In the genomic region with DNA sequence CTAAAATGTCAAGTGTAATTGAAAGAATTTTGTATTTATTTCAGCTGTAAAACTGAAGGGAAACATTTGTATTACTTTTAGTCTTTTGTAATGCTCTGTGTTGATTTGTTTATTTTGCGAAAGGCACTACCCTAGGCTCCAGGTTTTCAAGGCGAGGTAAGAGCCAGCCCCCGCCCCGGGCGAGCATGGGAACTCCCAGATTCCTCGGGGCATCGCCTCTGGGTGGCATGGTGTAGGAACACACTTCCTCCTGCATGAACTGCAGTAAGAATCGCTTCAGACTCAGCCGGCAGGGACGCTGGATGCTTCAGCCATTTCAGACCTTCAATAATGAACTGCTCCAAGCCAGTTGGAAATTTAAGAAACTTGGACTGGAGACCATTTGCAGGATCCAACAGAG, we compare ENCODE assay signal across 17 cellular contexts.
DNase-seq lines count a peak whose midpoint lies in the region; ATAC-seq and TF ChIP-seq lines count a peak whose summit lies in the region.
"Had no signal": no experiment of that assay in that cellular context is flagged by ENCODE, and none has a peak within 500 bp of the region (broad histone marks: within the 10 kb centered on the region; RNA-seq: fewer than 3 reads in every experiment).

No MANE protein-coding gene starts in this region.

- H3K79me1 ChIP-seq in mesendoderm (ENCODE audit: low read length): no peaks in the 10 kb centered on the region

- H3K27me3 Mint-ChIP-seq in MCF 10A (ENCODE audit: insufficient read depth, unreplicated experiment): no peaks in the 10 kb centered on the region
- H3K27me3 Mint-ChIP-seq: CD8-positive, alpha-beta memory T cell had no signal

- no peaks in the 10 kb centered on the region for H3K27me3 ChIP-seq in mammary epithelial cell (ENCODE audit: insufficient read depth, low read length)
- H3K27me3 ChIP-seq in esophagus muscularis mucosa: peaks cover 0 to 9% (median 0%) of the 10 kb centered on the region in 4 donors
- no peaks in the 10 kb centered on the region for H3K27me3 ChIP-seq in mesendoderm (ENCODE audit: insufficient read depth, low read length, poor library complexity)
- H3K27me3 ChIP-seq in gastrocnemius medialis: peaks cover 0 to 5% (median 2%) of the 10 kb centered on the region in 3 donors
- H3K27me3 ChIP-seq: BLaER1 had no signal

- WGBS in mammary epithelial cell (ENCODE audit: low coverage, missing lambda C conversion rate): 55% methylated on average over 10 of the region's 10 CpGs
- 79% methylated on average over 10 of the region's 10 CpGs for WGBS in esophagus muscularis mucosa
- WGBS in mesendoderm (ENCODE audit: extremely low coverage, insufficient coverage, low lambda C conversion rate): no CpG with 5 or more reads among the region's 10 CpGs

- dilution Hi-C loops in mammary epithelial cell (cut with HindIII; ENCODE audit: low sequenced_read_pairs): no loop called here

- no peak overlapping the region for H4K8ac ChIP-seq in mesendoderm (ENCODE audit: low read depth, low read length)

- POLR2A ChIA-PET in MCF 10A (lab: Yijun Ruan, JAX): no interaction called here

- no peak overlapping the region for H3K56ac ChIP-seq in mesendoderm (ENCODE audit: low read length)

- TF ChIP-seq CTCF in MCF 10A (IDR thresholded peaks at IDR 0.05; ENCODE audit: unreplicated experiment) (no peak), mammary epithelial cell (conservative IDR thresholded peaks at IDR 0.05 in 1 of 2, IDR thresholded peaks at IDR 0.05 in 1 of 2; ENCODE audit: extremely low read depth in 1 of 2, insufficient read depth in 1 of 2, low read depth in 1 of 2, low read length in 2 of 2) (no peak), esophagus muscularis mucosa (IDR thresholded peaks at IDR 0.05) (no peak), gastrocnemius medialis (IDR thresholded peaks at IDR 0.05 in 4 of 5, conservative IDR thresholded peaks at IDR 0.05 in 1 of 5) (no peak)

- H3K9ac ChIP-seq in mammary epithelial cell (ENCODE audit: insufficient read depth, low read length) (no peak overlapping the region), mesendoderm (ENCODE audit: low read length) (no peak overlapping the region)
- H3K9ac ChIP-seq: BLaER1 had no signal

- no peak overlapping the region for H4K5ac ChIP-seq in mesendoderm (ENCODE audit: low read length)

- H3K4me2 ChIP-seq in mammary epithelial cell (ENCODE audit: insufficient read depth, low read depth, low read length) (no peak overlapping the region), mesendoderm (ENCODE audit: low read length) (no peak overlapping the region)
- H3K4me2 ChIP-seq: BLaER1 had no signal

- H3K36me3 ChIP-seq in mammary epithelial cell (ENCODE audit: insufficient read depth, low read length) (no peaks in the 10 kb centered on the region), esophagus muscularis mucosa (no peaks in the 10 kb centered on the region), mesendoderm (ENCODE audit: control insufficient read depth, insufficient read depth, low read length) (no peaks in the 10 kb centered on the region), gastrocnemius medialis (no peaks in the 10 kb centered on the region)
- H3K36me3 ChIP-seq: BLaER1, HAP-1 had no signal

- H2AFZ ChIP-seq in mammary epithelial cell (ENCODE audit: low read depth, low read length): no peak overlapping the region

- H2BK5ac ChIP-seq in mesendoderm (ENCODE audit: low read length): no peak overlapping the region

- no peaks in the 10 kb centered on the region for H3K36me3 Mint-ChIP-seq in MCF 10A (ENCODE audit: insufficient read depth, unreplicated experiment)
- H3K36me3 Mint-ChIP-seq: CD8-positive, alpha-beta memory T cell; IgD-negative memory B cell had no signal

- H3K4me1 ChIP-seq in mammary epithelial cell (ENCODE audit: insufficient read depth, low read length) (no peaks in the 10 kb centered on the region), esophagus muscularis mucosa (peaks cover 0 to 10% (median 7%) of the 10 kb centered on the region in 4 donors), mesendoderm (ENCODE audit: control insufficient read depth, low read depth, low read length) (no peaks in the 10 kb centered on the region), gastrocnemius medialis (no peaks in the 10 kb centered on the region)
- H3K4me1 ChIP-seq: BLaER1, Caco-2, HAP-1 had no signal

- H3K23ac ChIP-seq in mesendoderm (ENCODE audit: low read length): no peak overlapping the region

- H3K4me3 ChIP-seq in mammary epithelial cell (replicated peaks in 1 of 3; ENCODE audit: insufficient read depth in 1 of 3, low read depth in 2 of 3, low read length in 3 of 3): no peak overlapping the region
- no peak overlapping the region for H3K4me3 ChIP-seq in esophagus muscularis mucosa
- H3K4me3 ChIP-seq in mesendoderm (ENCODE audit: low read length): no peak overlapping the region
- H3K4me3 ChIP-seq in gastrocnemius medialis: no peak overlapping the region
- H3K4me3 ChIP-seq: BLaER1, HAP-1 had no signal

- H3K27ac Mint-ChIP-seq in MCF 10A (ENCODE audit: low read depth, unreplicated experiment): peak overlapping the region; percentile 58
- H3K27ac Mint-ChIP-seq: CD8-positive, alpha-beta memory T cell; IgD-negative memory B cell had no signal

- peak; percentile 64 for DNase-seq in MCF 10A (ENCODE audit: unreplicated experiment)
- no peak for DNase-seq in mammary epithelial cell
- no peak for DNase-seq in esophagus muscularis mucosa (ENCODE audit: extremely low spot score)
- DNase-seq in mesendoderm: peak; percentile 14
- no peak for DNase-seq in gastrocnemius medialis
- no peak for DNase-seq in posterior vena cava (ENCODE audit: low spot score)
- no peak for DNase-seq in SIG-M5 treated with dmso at 0.1 percent for 504 hours (lab: John Stamatoyannopoulos, UW; ENCODE audit: unreplicated experiment)
- DNase-seq: 8988T; AML-193; Caco-2; CD8-positive, alpha-beta memory T cell; GDM1; GOT3 had no signal

- H3K4me3 Mint-ChIP-seq in MCF 10A (ENCODE audit: unreplicated experiment): no peak overlapping the region
- H3K4me3 Mint-ChIP-seq: CD8-positive, alpha-beta memory T cell; IgD-negative memory B cell had no signal

- ATAC-seq in gastrocnemius medialis (no peak), GM21825 (IDR thresholded peaks at IDR 0.05; ENCODE audit: unreplicated experiment) (no peak)

- no peak overlapping the region for H2BK15ac ChIP-seq in mesendoderm (replicated peaks; ENCODE audit: low read depth)

- H2AK5ac ChIP-seq in mesendoderm (ENCODE audit: low read length): no peak overlapping the region

- peaks cover 22% of the 10 kb centered on the region for H3K9me3 Mint-ChIP-seq in MCF 10A (ENCODE audit: unreplicated experiment)

- no peaks in the 10 kb centered on the region for H3K4me1 Mint-ChIP-seq in MCF 10A (ENCODE audit: insufficient read depth, unreplicated experiment)

- no peak for TF ChIP-seq EP300 in esophagus muscularis mucosa (IDR thresholded peaks at IDR 0.05)

- H3K9me3 ChIP-seq in mammary epithelial cell (replicated peaks; ENCODE audit: insufficient read depth, low read length) (peaks cover 5% of the 10 kb centered on the region), esophagus muscularis mucosa (no peaks in the 10 kb centered on the region), gastrocnemius medialis (no peaks in the 10 kb centered on the region)
- H3K9me3 ChIP-seq: BLaER1, HAP-1 had no signal

- in situ Hi-C loops in mammary epithelial cell (cut with MboI; ENCODE audit: low sequenced_read_pairs in 2 of 2) (no loop called here), gastrocnemius medialis (cut with MboI; ENCODE audit: low sequenced_read_pairs in 4 of 4) (no loop called here)

- CTCF ChIA-PET in MCF 10A (lab: Yijun Ruan, JAX): interaction anchor here (0.6 to 0.9 kb wide), 3 partner anchors 7 to 542 kb away, joined by 3 to 4 read pairs (median 4); no protein-coding TSS in a partner anchor
- CTCF ChIA-PET in mammary epithelial cell (lab: Charles Lee; ENCODE audit: low non-redundant PET): no interaction called here

- no peak overlapping the region for H3K4ac ChIP-seq in mesendoderm (ENCODE audit: low read depth, low read length)

- H4K20me1 ChIP-seq in mammary epithelial cell (ENCODE audit: insufficient read depth, low read length): no peaks in the 10 kb centered on the region
- H4K20me1 ChIP-seq: BLaER1 had no signal

- H2BK120ac ChIP-seq in mesendoderm (ENCODE audit: low read depth, low read length): no peak overlapping the region

- BruUV-seq in MCF 10A (replicated peaks; lab: Mats Ljungman, UMichigan) (no TSS peak), mammary epithelial cell (replicated peaks; lab: Mats Ljungman, UMichigan) (no TSS peak)

- H3K79me2 ChIP-seq in mammary epithelial cell (ENCODE audit: insufficient read depth, low read length) (no peaks in the 10 kb centered on the region), mesendoderm (ENCODE audit: control insufficient read depth, insufficient read depth, low read length) (no peaks in the 10 kb centered on the region)

- no peak for TF ChIP-seq POLR2A in esophagus muscularis mucosa (IDR thresholded peaks at IDR 0.05; ENCODE audit: low read depth)
- no peak for TF ChIP-seq POLR2A in gastrocnemius medialis (IDR thresholded peaks at IDR 0.05)

- H3K27ac ChIP-seq in mammary epithelial cell (ENCODE audit: insufficient read depth, low read depth, low read length) (no peak overlapping the region), esophagus muscularis mucosa (replicated peaks in 1 of 4) (peak overlapping the region; percentile 21 to 51 (median 37)), mesendoderm (ENCODE audit: low read depth, low read length) (no peak overlapping the region), gastrocnemius medialis (peak overlapping the region; percentile 44 to 64 (median 52))
- H3K27ac ChIP-seq: BLaER1 had no signal

- no peak overlapping the region for H3K18ac ChIP-seq in mesendoderm (ENCODE audit: low read length)

- intact Hi-C loops in MCF 10A (cut with micrococcal nuclease) (loop anchor here (5.0 kb wide), 1 partner anchor 45 kb away; no protein-coding TSS in a partner anchor), mammary epithelial cell (cut with micrococcal nuclease) (no loop called here), esophagus muscularis mucosa (cut with DNase I) (no loop called here), gastrocnemius medialis (cut with DNase I; ENCODE audit: low total_unique reads) (no loop called here), posterior vena cava (cut with DNase I) (no loop called here)

Comparison
In these comparisons a context has a peak if more than half of its experiments do, and no peak if none do; other contexts are left out.
1. DNase-seq: peak in MCF 10A (single experiment) and mesendoderm (single experiment); none in mammary epithelial cell (single experiment), esophagus muscularis mucosa (single experiment), gastrocnemius medialis (0 of 2), posterior vena cava (single experiment) and SIG-M5 treated with dmso at 0.1 percent for 504 hours (single experiment).
2. H3K27ac ChIP-seq: peak in esophagus muscularis mucosa (4 of 4) and gastrocnemius medialis (4 of 4); none in mammary epithelial cell (single experiment) and mesendoderm (single experiment).